In the genomic region with DNA sequence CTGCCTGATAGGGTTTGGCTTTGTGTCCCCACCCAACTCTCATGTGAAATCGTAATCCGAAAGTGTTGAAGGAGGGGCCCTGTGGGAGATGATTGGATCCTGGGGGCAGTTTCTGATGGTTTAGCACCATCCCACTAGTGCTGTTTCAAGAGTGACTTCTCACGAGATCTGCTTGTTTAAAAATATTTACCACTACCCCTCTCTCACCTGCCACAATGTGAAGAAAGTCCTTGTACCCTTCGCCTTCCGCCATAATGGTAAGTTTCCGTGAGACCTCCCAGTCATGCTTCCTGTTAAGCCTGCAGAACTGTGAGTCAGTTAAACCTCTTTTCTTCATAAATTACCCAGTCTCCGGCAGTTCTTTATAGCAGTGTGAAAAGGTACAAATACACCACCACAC, we compare ENCODE assay signal across 8 cellular contexts. TPM values are rescaled to one million over a fixed set of nuclear protein-coding genes. Genes with fewer than 3 reads are reported as not detected.
DNase-seq lines count a peak whose midpoint lies in the region; ATAC-seq and TF ChIP-seq lines count a peak whose summit lies in the region.

No MANE protein-coding gene starts in this region.

- H3K27ac Mint-ChIP-seq in activated CD8-positive, alpha-beta memory T cell treated with anti-CD3 and anti-CD28 coated beads, Interleukin-2, amount 10 ng/mL, durations not matched to agents 7 days and 5 days = peak overlapping the region; percentile 100
- peak overlapping the region; percentile 77 to 100 (median 94) for H3K27ac Mint-ChIP-seq in naive B cell

- no peaks in the 10 kb centered on the region for H3K9me3 Mint-ChIP-seq in activated CD8-positive, alpha-beta memory T cell treated with anti-CD3 and anti-CD28 coated beads, Interleukin-2, amount 10 ng/mL, durations not matched to agents 7 days and 5 days (ENCODE audit: low read depth)
- H3K9me3 Mint-ChIP-seq in naive B cell = peaks cover 0 to 12% (median 0%) of the 10 kb centered on the region in 7 donors

- no peak overlapping the region for H3K27ac ChIP-seq in SJCRH30
- no peak overlapping the region for H3K27ac ChIP-seq in coronary artery

- no peaks in the 10 kb centered on the region for H3K27me3 ChIP-seq in SJCRH30

- H3K27me3 Mint-ChIP-seq in activated CD8-positive, alpha-beta memory T cell treated with anti-CD3 and anti-CD28 coated beads, Interleukin-2, amount 10 ng/mL, durations not matched to agents 7 days and 5 days = no peaks in the 10 kb centered on the region
- H3K27me3 Mint-ChIP-seq in naive B cell = no peaks in the 10 kb centered on the region

- H3K36me3 Mint-ChIP-seq in activated CD8-positive, alpha-beta memory T cell treated with anti-CD3 and anti-CD28 coated beads, Interleukin-2, amount 10 ng/mL, durations not matched to agents 7 days and 5 days = peaks cover 28% of the 10 kb centered on the region
- H3K36me3 Mint-ChIP-seq in naive B cell = peaks cover 0 to 8% of the 10 kb centered on the region in 2 donors

- peak; percentile 31 for ATAC-seq in activated CD8-positive, alpha-beta memory T cell treated with anti-CD3 and anti-CD28 coated beads, Interleukin-2, amount 10 ng/mL, durations not matched to agents 7 days and 5 days
- no peak for ATAC-seq in naive B cell (ENCODE audit: low read depth in 2 of 2)
- no peak for ATAC-seq in HG03108 (IDR thresholded peaks at IDR 0.05; ENCODE audit: unreplicated experiment)

- no peak for TF ChIP-seq CTCF in coronary artery (IDR thresholded peaks at IDR 0.05)

- H3K4me1 ChIP-seq in SJCRH30 = peaks cover 11% of the 10 kb centered on the region; the same call in 1 of the 2 replicates

- no peaks in the 10 kb centered on the region for H3K36me3 ChIP-seq in SJCRH30

- peak overlapping the region; percentile 96 for H3K4me3 Mint-ChIP-seq in activated CD8-positive, alpha-beta memory T cell treated with anti-CD3 and anti-CD28 coated beads, Interleukin-2, amount 10 ng/mL, durations not matched to agents 7 days and 5 days
- peak overlapping the region; percentile 77 to 99 (median 92) for H3K4me3 Mint-ChIP-seq in naive B cell

- H3K4me3 ChIP-seq in SJCRH30 (no peak overlapping the region), coronary artery (no peak overlapping the region)

- H3K4me1 Mint-ChIP-seq in activated CD8-positive, alpha-beta memory T cell treated with anti-CD3 and anti-CD28 coated beads, Interleukin-2, amount 10 ng/mL, durations not matched to agents 7 days and 5 days = peaks cover 37% of the 10 kb centered on the region
- H3K4me1 Mint-ChIP-seq in naive B cell = peaks cover 33 to 57% (median 42%) of the 10 kb centered on the region in 3 donors

- H3K9me3 ChIP-seq in SJCRH30 (replicated peaks) = no peaks in the 10 kb centered on the region

- CTCF ChIA-PET in activated CD8-positive, alpha-beta memory T cell treated with anti-CD3 and anti-CD28 coated beads, Interleukin-2, amount 10 ng/mL, durations not matched to agents 7 days and 5 days (lab: Charles Lee) = interaction anchor here (0.6 to 0.9 kb wide), 2 partner anchors 50 to 923 kb away, joined by 3 read pairs; no protein-coding TSS in a partner anchor

- DNase-seq in GDM1 (lab: John Stamatoyannopoulos, UW) (peak; percentile 39), NCI-H2081 treated with DMSO at 0.1 percent for 48 hours (lab: John Stamatoyannopoulos, UW) (peak; percentile 78), naive B cell (peak; percentile 11), SW 1271 (lab: John Stamatoyannopoulos, UW) (no peak), SJCRH30 (no peak), coronary artery (ENCODE audit: low spot score) (no peak)
- peak; percentile 85 for DNase-seq in activated CD8-positive, alpha-beta memory T cell treated with anti-CD3 and anti-CD28 coated beads, Interleukin-2, amount 10 ng/mL, durations not matched to agents 7 days and 5 days

RNA-seq across cellular contexts. Expression of a gene that starts 2.7 kb away (rescaled TPM):
- total RNA-seq in activated CD8-positive, alpha-beta memory T cell treated with anti-CD3 and anti-CD28 coated beads, Interleukin-2, amount 10 ng/mL, durations not matched to agents 7 days and 5 days = 10 to 100 TPM in 1 of 2 experiments, 1 to 10 TPM in 1; 9.1 to 11.5 TPM
- 10 to 100 TPM in 2 of 6 donors, 1 to 10 TPM in 4; 3.7 to 16.7 (median 6.3) TPM for polyA plus RNA-seq in naive B cell (ENCODE audit: low read depth in 6 of 6)
- 2.7 and 5.1 TPM in 2 replicates for total RNA-seq in SJCRH30 (2014; rRNA removed; shearing (Covaris generic))

Comparison
In these comparisons a context has a peak if more than half of its experiments do, and no peak if none do; other contexts are left out.
1. DNase-seq: peak in GDM1 (single experiment), NCI-H2081 treated with DMSO at 0.1 percent for 48 hours (single experiment), activated CD8-positive, alpha-beta memory T cell treated with anti-CD3 and anti-CD28 coated beads, Interleukin-2, amount 10 ng/mL, durations not matched to agents 7 days and 5 days (single experiment) and naive B cell (single experiment); none in SW 1271 (0 of 2), SJCRH30 (0 of 2) and coronary artery (single experiment).